8 cellular contexts compared by ENCODE assay signal in the genomic region with DNA sequence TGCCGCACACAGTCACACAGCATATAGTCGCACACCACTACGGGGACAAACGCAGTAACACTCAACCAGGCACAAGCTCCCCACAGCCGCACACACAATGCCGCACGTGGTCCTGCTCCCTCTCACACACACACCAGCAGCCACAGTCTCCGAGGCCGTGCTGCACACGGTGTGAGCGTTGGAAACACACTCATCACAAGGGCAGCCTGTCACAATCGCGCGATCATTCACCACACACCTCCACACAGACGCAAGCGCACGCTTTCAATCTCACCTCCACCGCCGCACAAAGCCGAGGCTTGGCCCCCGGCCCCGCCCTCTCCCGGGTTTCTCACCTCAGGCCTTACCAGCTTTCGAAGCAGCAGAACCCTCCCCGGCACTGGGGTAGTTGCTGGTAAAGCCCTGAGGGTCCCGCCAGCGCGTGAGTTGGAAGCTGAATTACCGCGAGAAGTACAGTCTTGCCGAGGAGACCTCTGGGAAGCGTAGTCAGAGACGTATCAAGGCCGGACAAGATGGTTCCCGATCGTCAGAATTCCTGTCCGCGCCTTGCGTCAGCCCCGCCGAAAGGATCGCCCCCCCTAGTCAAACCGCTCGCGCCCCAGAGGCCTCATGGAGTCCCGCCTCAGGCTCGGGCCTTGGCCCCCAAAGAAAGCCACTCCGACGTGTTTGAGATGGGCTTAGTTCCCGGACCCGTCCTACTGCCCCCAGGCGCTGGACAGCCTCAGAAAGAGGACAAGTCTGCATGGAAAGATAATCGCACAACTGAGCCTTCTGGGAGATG. TPM values are rescaled to one million over a fixed set of nuclear protein-coding genes. Genes with fewer than 3 reads are reported as not detected.
A peak's percentile ranks its signal among the peaks of the same experiment; 100 is the strongest.
DNase-seq lines count a peak whose midpoint lies in the region; ATAC-seq and TF ChIP-seq lines count a peak whose summit lies in the region.

ZNF566 (minus strand) TSS at position 423 of the 781 bp plus-strand sequence. CDS start 13,004 bp downstream, outside the sequence.

- DNase-seq in GM13976 (ENCODE audit: low spot score): peak; percentile 96
- DNase-seq in NCI-H146 treated with DMSO at 0.1 percent for 48 hours (lab: John Stamatoyannopoulos, UW; ENCODE audit: unreplicated experiment): peak; percentile 97
- peak; percentile 92 for DNase-seq in left ventricle myocardium superior
- DNase-seq in progenitor cell of endocrine pancreas (ENCODE audit: low spot score, unreplicated experiment): peak; percentile 93
- DNase-seq in upper lobe of right lung: peak; percentile 94

- TF ChIP-seq CTCF in GM13976 (IDR thresholded peaks at IDR 0.05; ENCODE audit: borderline replicate concordance, control extremely low read depth, extremely low read depth, insufficient read depth, missing control alignments) (no peak), progenitor cell of endocrine pancreas (IDR thresholded peaks at IDR 0.05; ENCODE audit: unreplicated experiment) (no peak), upper lobe of right lung (IDR thresholded peaks at IDR 0.05) (peak; percentile 12)

- no peaks in the 10 kb centered on the region for H3K27me3 ChIP-seq in upper lobe of right lung

- peaks cover 10% of the 10 kb centered on the region for H3K4me1 ChIP-seq in upper lobe of right lung

- H3K36me3 Mint-ChIP-seq in T-helper 1 cell treated with Interleukin-12 subunit alpha and Interleukin-12 subunit beta and Interleukin-4 antibody, amounts not matched to agents 30 μg/mL and 1 μg/mL, for 36 hours (ENCODE audit: low read depth): peaks cover 12% of the 10 kb centered on the region
- peaks cover 13% of the 10 kb centered on the region for H3K36me3 Mint-ChIP-seq in progenitor cell of endocrine pancreas (ENCODE audit: insufficient read depth)

- intact Hi-C loops in left ventricle myocardium superior (cut with micrococcal nuclease): no loop called here
- intact Hi-C loops in upper lobe of right lung (cut with DNase I): no loop called here

- H3K36me3 ChIP-seq in upper lobe of right lung: no peaks in the 10 kb centered on the region

- H3K27ac ChIP-seq in angular gyrus (ENCODE audit: low read depth, low read length) (peak within 1 kb of the TSS; percentile 93), upper lobe of right lung (peak within 1 kb of the TSS; percentile 97)

- no peaks in the 10 kb centered on the region for H3K9me3 ChIP-seq in upper lobe of right lung

- H3K27me3 Mint-ChIP-seq in T-helper 1 cell treated with Interleukin-12 subunit alpha and Interleukin-12 subunit beta and Interleukin-4 antibody, amounts not matched to agents 30 μg/mL and 1 μg/mL, for 36 hours (ENCODE audit: low read depth): no peaks in the 10 kb centered on the region
- no peaks in the 10 kb centered on the region for H3K27me3 Mint-ChIP-seq in progenitor cell of endocrine pancreas

- H3K9me3 Mint-ChIP-seq in T-helper 1 cell treated with Interleukin-12 subunit alpha and Interleukin-12 subunit beta and Interleukin-4 antibody, amounts not matched to agents 30 μg/mL and 1 μg/mL, for 36 hours: peaks cover 19% of the 10 kb centered on the region
- peaks cover 9% of the 10 kb centered on the region for H3K9me3 Mint-ChIP-seq in progenitor cell of endocrine pancreas (ENCODE audit: low read depth)

- H3K27ac Mint-ChIP-seq in T-helper 1 cell treated with Interleukin-12 subunit alpha and Interleukin-12 subunit beta and Interleukin-4 antibody, amounts not matched to agents 30 μg/mL and 1 μg/mL, for 36 hours: peak within 1 kb of the TSS; percentile 92
- H3K27ac Mint-ChIP-seq in progenitor cell of endocrine pancreas: peak within 1 kb of the TSS; percentile 100

- peak; percentile 85 for ATAC-seq in HG02852 (IDR thresholded peaks at IDR 0.05; ENCODE audit: unreplicated experiment)
- peak; percentile 98 for ATAC-seq in left ventricle myocardium superior
- ATAC-seq in upper lobe of right lung: peak; percentile 98

- peak within 1 kb of the TSS; percentile 75 for H3K4me3 ChIP-seq in upper lobe of right lung

- in situ Hi-C loops in GM13976 (cut with MboI; ENCODE audit: low sequenced_read_pairs, unreplicated experiment): loop anchor here (25.0 kb wide), 1 partner anchor 277 kb away; the partner anchor contains the start of genes ZNF146 and ZNF565

- H3K4me1 Mint-ChIP-seq in T-helper 1 cell treated with Interleukin-12 subunit alpha and Interleukin-12 subunit beta and Interleukin-4 antibody, amounts not matched to agents 30 μg/mL and 1 μg/mL, for 36 hours (ENCODE audit: low read depth): peaks cover 15% of the 10 kb centered on the region
- peaks cover 12% of the 10 kb centered on the region for H3K4me1 Mint-ChIP-seq in progenitor cell of endocrine pancreas (ENCODE audit: low read depth)

- peak within 1 kb of the TSS; percentile 97 for H3K4me3 Mint-ChIP-seq in T-helper 1 cell treated with Interleukin-12 subunit alpha and Interleukin-12 subunit beta and Interleukin-4 antibody, amounts not matched to agents 30 μg/mL and 1 μg/mL, for 36 hours
- peak within 1 kb of the TSS; percentile 98 for H3K4me3 Mint-ChIP-seq in progenitor cell of endocrine pancreas (ENCODE audit: low read depth)

RNA-seq across cellular contexts. Expression of gene ZNF566, which starts in this region (rescaled TPM):
- total RNA-seq in left ventricle myocardium superior (12.2 TPM), progenitor cell of endocrine pancreas (23.2 and 24.7 TPM in 2 replicates), upper lobe of right lung (12.0 TPM)

Comparison
In these comparisons a context has a peak if more than half of its experiments do, and no peak if none do; other contexts are left out.
1. Peak in every context shown above with its lines: DNase-seq, ATAC-seq, H3K4me3 ChIP-seq and H3K27ac ChIP-seq.